ENCODE assay signal across 1 cellular context in the genomic region with DNA sequence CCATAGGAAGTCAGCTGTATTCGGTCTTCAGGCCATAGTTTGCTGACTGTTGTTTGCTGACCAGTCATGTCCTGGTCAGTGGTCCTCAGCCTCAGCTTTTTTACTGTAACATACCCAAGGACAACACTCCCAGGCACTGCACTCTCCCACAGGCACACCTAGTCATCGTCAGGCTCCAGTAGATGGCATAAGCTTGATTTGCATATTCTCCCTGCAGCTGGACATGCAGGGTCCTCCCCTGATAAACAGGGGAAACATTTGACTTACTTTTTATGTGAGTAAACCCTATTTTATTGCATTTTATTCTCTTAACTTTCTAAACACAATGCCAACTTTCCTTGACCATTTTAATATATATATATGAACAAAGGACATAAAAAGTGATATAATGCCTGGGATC.
TF ChIP-seq lines count a peak whose summit lies in the region.

No MANE protein-coding gene starts in this region.

TF ChIP-seq in K562, 482 proteins besides CTCF, POLR2A, EP300 and RAD21:
- TF ChIP-seq GATAD2A (IDR thresholded peaks at IDR 0.05): no peak
- TF ChIP-seq TRIM28 (IDR thresholded peaks at IDR 0.05): no peak
